In genomic region chr1:67809887-67810286, GRCh38 we compare ENCODE assay signal across 25 cellular contexts. TPM values are rescaled to one million over a fixed set of nuclear protein-coding genes. Genes with fewer than 3 reads are reported as not detected.
"Had no signal": no experiment of that assay in that cellular context is flagged by ENCODE, and none has a peak within 500 bp of the region (broad histone marks: within the 10 kb centered on the region; RNA-seq: fewer than 3 reads in every experiment).

No MANE protein-coding gene starts in this region.

- H3K27me3 ChIP-seq: colonic mucosa, dorsolateral prefrontal cortex, esophagus squamous epithelium, gastrocnemius medialis, heart left ventricle, hepatocyte, left lung had no signal

- ATAC-seq: esophagus mucosa; gastrocnemius medialis; heart left ventricle; left cardiac atrium; left lung; left ventricle myocardium superior; lower lobe of right lung; mucosa of descending colon; naive thymus-derived CD8-positive, alpha-beta T cell had no signal

- H2AFZ ChIP-seq: hepatocyte had no signal

- H3K9me3 ChIP-seq: colonic mucosa, esophagus squamous epithelium, gastrocnemius medialis, left lung, lower lobe of right lung, mucosa of descending colon had no signal

- H3K36me3 ChIP-seq: colonic mucosa, esophagus squamous epithelium, gastrocnemius medialis, heart left ventricle, left lung, lower lobe of right lung had no signal

- H3K4me2 ChIP-seq: hepatocyte had no signal

- H3K4me3 ChIP-seq: colonic mucosa, dorsolateral prefrontal cortex, esophagus squamous epithelium, gastrocnemius medialis, heart left ventricle, hepatocyte, left lung, lower lobe of right lung, mucosa of descending colon had no signal

- DNase-seq: colonic mucosa; cortex of kidney; dorsolateral prefrontal cortex; effector CD4-positive, alpha-beta T cell; effector memory CD4-positive, alpha-beta T cell; erythroblast; esophagus squamous epithelium; foreskin fibroblast; foreskin melanocyte; gastrocnemius medialis; heart left ventricle; hypothalamus; immature natural killer cell; islet precursor cell; left cardiac atrium; left lung; left ventricle myocardium superior; lower lobe of right lung; mesenchymal stem cell; mucosa of descending colon; naive B cell; naive thymus-derived CD8-positive, alpha-beta T cell had no signal

- H3K4me1 ChIP-seq: colonic mucosa had no signal

- H3K27ac ChIP-seq: colonic mucosa, dorsolateral prefrontal cortex, epithelial cell of prostate, esophagus squamous epithelium, gastrocnemius medialis, heart left ventricle, hepatocyte, left lung, lower lobe of right lung had no signal

RNA-seq across cellular contexts. Expression of gene GNG12, which starts 23.4 kb away (rescaled TPM):
- total RNA-seq: naive thymus-derived CD8-positive, alpha-beta T cell had no signal
- polyA plus RNA-seq: naive thymus-derived CD8-positive, alpha-beta T cell had no signal
